21 cellular contexts compared by ENCODE assay signal in genomic region chr17:9150407-9151090, GRCh38.
DNase-seq lines count a peak whose midpoint lies in the region; ATAC-seq, FAIRE-seq and TF ChIP-seq lines count a peak whose summit lies in the region.
"Had no signal": no experiment of that assay in that cellular context is flagged by ENCODE, and none has a peak within 500 bp of the region (broad histone marks: within the 10 kb centered on the region; RNA-seq: fewer than 3 reads in every experiment).

No MANE protein-coding gene starts in this region.

- intact Hi-C loops in esophagus muscularis mucosa (cut with DNase I) (no loop called here), aorta (cut with DNase I) (loop anchor here in 1 of 2 donors (5.0 kb wide), 1 partner anchor 33 kb away; no protein-coding TSS in a partner anchor), kidney (cut with DNase I) (no loop called here)

- H3K36me3 ChIP-seq in esophagus muscularis mucosa, result no peaks in the 10 kb centered on the region
- no peaks in the 10 kb centered on the region for H3K36me3 ChIP-seq in aorta (ENCODE audit: control insufficient read depth in 1 of 2, insufficient read depth in 2 of 2, low read length in 1 of 2)
- no peaks in the 10 kb centered on the region for H3K36me3 ChIP-seq in kidney (ENCODE audit: control insufficient read depth in 1 of 2, insufficient read depth in 2 of 2, low read length in 2 of 2)

- H3K27me3 Mint-ChIP-seq in neural crest cell (ENCODE audit: low read depth), result no peaks in the 10 kb centered on the region

- peaks cover 0 to 54% (median 40%) of the 10 kb centered on the region in 4 donors for H3K4me1 ChIP-seq in esophagus muscularis mucosa
- H3K4me1 ChIP-seq in aorta (ENCODE audit: control insufficient read depth in 1 of 2, insufficient read depth in 2 of 2, low read length in 2 of 2), result peaks cover 0 to 6% of the 10 kb centered on the region in 2 donors
- no peaks in the 10 kb centered on the region for H3K4me1 ChIP-seq in kidney (ENCODE audit: control insufficient read depth in 1 of 2, insufficient read depth in 1 of 2, low read depth in 1 of 2, low read length in 2 of 2)

- H3K27ac Mint-ChIP-seq in neural crest cell (ENCODE audit: unreplicated experiment), result peak overlapping the region; percentile 98
- H3K27ac Mint-ChIP-seq: activated naive CD8-positive, alpha-beta T cell treated with anti-CD3 and anti-CD28 coated beads, Interleukin-2, amount 10 ng/mL, durations not matched to agents 7 days and 5 days; CD8-positive, alpha-beta memory T cell; dendritic cell treated with granulocyte-macrophage colony-stimulating factor and Interleukin-4, amounts not matched to agents 40 ng/mL and 50 ng/mL, for 4 days had no signal

- peak overlapping the region; percentile 40 to 71 (median 56) for H3K27ac ChIP-seq in esophagus muscularis mucosa (replicated peaks in 1 of 4)
- H3K27ac ChIP-seq in aorta (ENCODE audit: low read depth in 1 of 2, low read length in 2 of 2), result peak overlapping the region; percentile 17 to 72
- H3K27ac ChIP-seq in kidney (ENCODE audit: low read depth in 2 of 2, low read length in 2 of 2), result no peak overlapping the region

- H3K9ac ChIP-seq in kidney (ENCODE audit: low read length in 2 of 2), result no peak overlapping the region

- no peaks in the 10 kb centered on the region for H3K36me3 Mint-ChIP-seq in neural crest cell (ENCODE audit: low read depth)
- H3K36me3 Mint-ChIP-seq: activated naive CD8-positive, alpha-beta T cell treated with anti-CD3 and anti-CD28 coated beads, Interleukin-2, amount 10 ng/mL, durations not matched to agents 7 days and 5 days; CD8-positive, alpha-beta memory T cell had no signal

- 60% methylated on average over 24 of the region's 26 CpGs for WGBS in esophagus muscularis mucosa
- 33 to 35% methylated on average over 26 of the region's 26 CpGs for WGBS in aorta, 2 donors

- peak; percentile 48 for DNase-seq in NCI-H748 (lab: John Stamatoyannopoulos, UW; ENCODE audit: unreplicated experiment)
- DNase-seq in NCI-H748 treated with DMSO at 0.1 percent for 48 hours (lab: John Stamatoyannopoulos, UW), result no peak
- DNase-seq in esophagus muscularis mucosa (ENCODE audit: extremely low spot score), result no peak
- DNase-seq in neural crest cell (ENCODE audit: low read depth, low spot score), result peak; percentile 23
- DNase-seq in aorta, result peak in 1 of 2 donors; percentile 83
- DNase-seq in central memory CD4-positive, alpha-beta T cell, result no peak
- no peak for DNase-seq in kidney
- no peak for DNase-seq in NCI-H1694 treated with DMSO at 0.1 percent for 48 hours (lab: John Stamatoyannopoulos, UW)
- DNase-seq: 8988T; activated CD4-positive, CD25-positive, alpha-beta regulatory T cell treated with anti-CD3 and anti-CD28 coated beads, Interleukin-2, amount 50 U/mL, for 72 hours; activated naive CD8-positive, alpha-beta T cell treated with anti-CD3 and anti-CD28 coated beads, Interleukin-2, amount 10 ng/mL, durations not matched to agents 7 days and 5 days; CD8-positive, alpha-beta memory T cell; GOT3; NCI-H1694; NCI-H524 treated with DMSO at 0.1 percent for 48 hours; retina; stimulated activated CD4-positive, alpha-beta T cell treated with anti-CD3 and anti-CD28 coated beads, Interleukin-4, amount 100 ng/mL, for 24 hours had no signal

- H3K4me3 Mint-ChIP-seq in neural crest cell, result peak overlapping the region; percentile 43
- H3K4me3 Mint-ChIP-seq: activated naive CD8-positive, alpha-beta T cell treated with anti-CD3 and anti-CD28 coated beads, Interleukin-2, amount 10 ng/mL, durations not matched to agents 7 days and 5 days; CD8-positive, alpha-beta memory T cell; dendritic cell treated with granulocyte-macrophage colony-stimulating factor and Interleukin-4, amounts not matched to agents 40 ng/mL and 50 ng/mL, for 4 days had no signal

- no peak for TF ChIP-seq POLR2A in esophagus muscularis mucosa (IDR thresholded peaks at IDR 0.05; ENCODE audit: low read depth)

- H3K4me3 ChIP-seq in esophagus muscularis mucosa (no peak overlapping the region), aorta (ENCODE audit: low read length in 2 of 2) (no peak overlapping the region), kidney (ENCODE audit: low read length in 2 of 2) (no peak overlapping the region)

- H3K27me3 ChIP-seq in esophagus muscularis mucosa, result no peaks in the 10 kb centered on the region
- H3K27me3 ChIP-seq in aorta (ENCODE audit: control insufficient read depth in 1 of 2, insufficient read depth in 2 of 2, low read length in 1 of 2), result no peaks in the 10 kb centered on the region

- TF ChIP-seq EP300 in esophagus muscularis mucosa (IDR thresholded peaks at IDR 0.05), result no peak

- ATAC-seq in aorta (ENCODE audit: low FRiP score), result peak; percentile 62

- H3K4me1 Mint-ChIP-seq in neural crest cell, result peaks cover 35% of the 10 kb centered on the region
- H3K4me1 Mint-ChIP-seq: activated naive CD8-positive, alpha-beta T cell treated with anti-CD3 and anti-CD28 coated beads, Interleukin-2, amount 10 ng/mL, durations not matched to agents 7 days and 5 days; CD8-positive, alpha-beta memory T cell had no signal

- TF ChIP-seq CTCF in esophagus muscularis mucosa (IDR thresholded peaks at IDR 0.05) (no peak), neural crest cell (conservative IDR thresholded peaks at IDR 0.05) (no peak), kidney (IDR thresholded peaks at IDR 0.05; ENCODE audit: borderline replicate concordance, extremely low read depth, insufficient read depth) (no peak)

- H3K9me3 ChIP-seq in esophagus muscularis mucosa (no peaks in the 10 kb centered on the region), aorta (ENCODE audit: control insufficient read depth, low read length) (no peaks in the 10 kb centered on the region), kidney (ENCODE audit: control insufficient read depth in 1 of 2, low read length in 2 of 2) (no peaks in the 10 kb centered on the region)

- no peaks in the 10 kb centered on the region for H3K9me3 Mint-ChIP-seq in neural crest cell
- H3K9me3 Mint-ChIP-seq: activated naive CD8-positive, alpha-beta T cell treated with anti-CD3 and anti-CD28 coated beads, Interleukin-2, amount 10 ng/mL, durations not matched to agents 7 days and 5 days; CD8-positive, alpha-beta memory T cell; dendritic cell treated with granulocyte-macrophage colony-stimulating factor and Interleukin-4, amounts not matched to agents 40 ng/mL and 50 ng/mL, for 4 days had no signal

- FAIRE-seq in kidney (lab: Jason Lieb, UNC), result no peak
- FAIRE-seq: frontal cortex, GM18507, islet of Langerhans had no signal

Comparison
In these comparisons a context has a peak if more than half of its experiments do, and no peak if none do; other contexts are left out.
1. DNase-seq: peak in NCI-H748 (single experiment) and neural crest cell (single experiment); none in NCI-H748 treated with DMSO at 0.1 percent for 48 hours (single experiment), esophagus muscularis mucosa (single experiment), central memory CD4-positive, alpha-beta T cell (single experiment), kidney (single experiment) and NCI-H1694 treated with DMSO at 0.1 percent for 48 hours (single experiment).
2. H3K27ac ChIP-seq: peak in esophagus muscularis mucosa (4 of 4) and aorta (2 of 2); none in kidney (0 of 2).